In genomic region chr11:74094393-74094792, GRCh38 we compare ENCODE assay signal across 31 cellular contexts.
"Had no signal": no experiment of that assay in that cellular context is flagged by ENCODE, and none has a peak within 500 bp of the region (broad histone marks: within the 10 kb centered on the region; RNA-seq: fewer than 3 reads in every experiment).

No MANE protein-coding gene starts in this region.

- H3K36me3 ChIP-seq: uterus had no signal

- H3K4me1 ChIP-seq: gastrocnemius medialis, parathyroid adenoma, right atrium auricular region, uterus had no signal

- H3K9me3 ChIP-seq: gastrocnemius medialis, right atrium auricular region, uterus had no signal

- ATAC-seq: activated CD8-positive, alpha-beta T cell treated with anti-CD3 and anti-CD28 coated beads for 36 hours; activated naive CD8-positive, alpha-beta T cell treated with anti-CD3 and anti-CD28 coated beads, Interleukin-2, amount 50 U/mL, for 24 hours; activated T-cell treated with anti-CD3 and anti-CD28 coated beads, Interleukin-2, amount 50 U/mL, for 4 hours; activated T-helper 17 cell treated with anti-CD3 and anti-CD28 coated beads, Interleukin-2, amount 50 U/mL, for 72 hours; gastrocnemius medialis; naive thymus-derived CD8-positive, alpha-beta T cell; stimulated activated memory B cell treated with anti-CD40 and anti-IgM and Interleukin-4, amounts not matched to agents 10 μg/mL and 1 μg/mL and 100 μg/mL, for 72 hours; stimulated activated naive CD8-positive, alpha-beta T cell treated with anti-CD3 and anti-CD28 coated beads, Interleukin-15, amount 100 ng/mL, for 72 hours; T-helper 17 cell had no signal

- H2AFZ ChIP-seq: parathyroid adenoma had no signal

- FAIRE-seq: colon, endometrium, kidney had no signal

- H3K27ac ChIP-seq: gastrocnemius medialis, parathyroid adenoma, right atrium auricular region, uterus had no signal

- H3K4me2 ChIP-seq: smooth muscle cell had no signal

- H3K27me3 ChIP-seq: gastrocnemius medialis, right atrium auricular region, uterus had no signal

- DNase-seq: activated CD4-positive, alpha-beta T cell treated with anti-CD3 and anti-CD28 coated beads, Interleukin-2, amount 50 U/mL, for 1 hour; activated CD8-positive, alpha-beta T cell treated with anti-CD3 and anti-CD28 coated beads for 36 hours; activated gamma-delta T cell treated with Interleukin-2 at 50 U/mL for 16 hours; activated naive CD8-positive, alpha-beta T cell treated with anti-CD3 and anti-CD28 coated beads, Interleukin-2, amount 50 U/mL, for 24 hours; activated T-cell treated with anti-CD3 and anti-CD28 coated beads, Interleukin-2, amount 50 U/mL, for 4 hours; amygdala; central memory CD4-positive, alpha-beta T cell; dermis blood vessel endothelial cell; effector CD4-positive, alpha-beta T cell; gastrocnemius medialis; head of caudate nucleus; hippocampal formation; immature natural killer cell; kidney; naive thymus-derived CD8-positive, alpha-beta T cell; occipital lobe; stimulated activated CD4-positive, alpha-beta T cell treated with anti-CD3 and anti-CD28 coated beads, Interleukin-1b, Interleukin-23, amount 100 ng/mL, for 48 hours; stimulated activated CD4-positive, alpha-beta T cell treated with anti-CD3 and anti-CD28 coated beads, Interleukin-4, amount 100 ng/mL, for 4 hours; stimulated activated CD8-positive, alpha-beta memory T cell treated with anti-CD3 and anti-CD28 coated beads, Interleukin-4, amount 100 ng/mL, for 48 hours; stimulated activated naive CD8-positive, alpha-beta T cell treated with anti-CD3 and anti-CD28 coated beads, Interleukin-15, amount 100 ng/mL, for 72 hours; substantia nigra; T-helper 17 cell; T1000; uterus had no signal

- H3K9ac ChIP-seq: parathyroid adenoma had no signal

- H3K4me3 ChIP-seq: gastrocnemius medialis, right atrium auricular region, smooth muscle cell, uterus had no signal
